1 cellular context compared by ENCODE assay signal in the genomic region with DNA sequence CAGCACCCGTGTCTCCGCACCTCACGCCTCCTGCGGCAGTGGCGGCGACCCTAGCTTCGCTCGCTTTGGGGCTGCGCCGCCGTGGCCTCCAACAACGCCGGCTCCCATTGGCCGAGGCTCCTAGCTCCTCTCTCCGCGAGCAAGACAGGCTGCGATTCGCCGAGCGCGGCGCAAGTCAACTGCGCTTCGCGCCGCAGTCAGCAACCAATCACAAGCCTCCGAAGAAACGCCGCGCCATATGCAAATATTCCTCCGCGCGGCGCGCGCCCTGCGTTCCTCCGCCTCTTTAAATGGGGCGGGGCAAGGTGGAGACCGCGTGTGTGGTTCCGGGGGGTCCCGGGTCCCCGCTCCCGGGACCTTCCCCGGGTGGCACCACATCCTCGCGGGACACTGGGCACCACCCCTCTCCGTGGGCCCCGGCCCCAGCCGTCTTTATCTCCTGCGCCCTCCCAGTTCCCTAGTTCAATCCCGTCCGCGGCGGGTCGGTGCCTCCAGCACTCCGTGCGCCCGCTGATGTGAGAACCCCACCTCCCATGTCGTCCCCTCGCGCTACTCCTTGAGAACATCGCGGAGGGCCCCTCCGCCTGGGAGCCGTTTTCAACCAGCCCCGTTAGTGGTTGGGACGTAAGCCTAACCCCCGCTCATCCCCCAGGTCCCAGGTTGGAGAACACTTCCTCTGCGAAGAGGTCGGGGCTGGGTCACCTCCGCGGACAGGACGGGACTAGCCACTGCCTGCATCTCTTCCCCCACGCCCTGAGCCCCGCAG.
TF ChIP-seq lines count a peak whose summit lies in the region.

TSS of gene NAP1L4 (minus strand) at position 96 of the 766 bp plus-strand sequence. CDS start 13,109 bp downstream, outside the sequence.

TF ChIP-seq in HepG2, 621 proteins besides CTCF, POLR2A, EP300 and RAD21 (continued from another document and continues in another):
- TF ChIP-seq ZBTB10 (CRISPR knock-in tag; IDR thresholded peaks at IDR 0.05; ENCODE audit: borderline replicate concordance): no peak
- TF ChIP-seq KDM5B (CRISPR knock-in tag; IDR thresholded peaks at IDR 0.05; ENCODE audit: borderline replicate concordance): no peak; the same call in 1 of the 2 replicates
- TF ChIP-seq, protein P1, sequence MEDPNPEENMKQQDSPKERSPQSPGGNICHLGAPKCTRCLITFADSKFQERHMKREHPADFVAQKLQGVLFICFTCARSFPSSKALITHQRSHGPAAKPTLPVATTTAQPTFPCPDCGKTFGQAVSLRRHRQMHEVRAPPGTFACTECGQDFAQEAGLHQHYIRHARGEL (CRISPR knock-in tag; IDR thresholded peaks at IDR 0.05): no peak
- TF ChIP-seq RBFOX2 (IDR thresholded peaks at IDR 0.05; ENCODE audit: low read depth, low read length): peak; percentile 93
- no peak for TF ChIP-seq HMG20A (CRISPR knock-in tag; IDR thresholded peaks at IDR 0.05; ENCODE audit: borderline replicate concordance)
- TF ChIP-seq BATF2 (CRISPR knock-in tag; IDR thresholded peaks at IDR 0.05): no peak
- peak; percentile 92 for TF ChIP-seq MXD4 (CRISPR knock-in tag; IDR thresholded peaks at IDR 0.05)
- TF ChIP-seq ZNF503 (CRISPR knock-in tag; IDR thresholded peaks at IDR 0.05): no peak
- no peak for TF ChIP-seq MTF1 (CRISPR knock-in tag; IDR thresholded peaks at IDR 0.05)
- TF ChIP-seq GATAD2A (CRISPR knock-in tag; IDR thresholded peaks at IDR 0.05): no peak
- TF ChIP-seq ZFP91 (CRISPR knock-in tag; IDR thresholded peaks at IDR 0.05; ENCODE audit: borderline replicate concordance): peak; percentile 87
- no peak for TF ChIP-seq SRSF4 (IDR thresholded peaks at IDR 0.05; ENCODE audit: low read depth, low read length, poor library complexity, severe bottlenecking)
- TF ChIP-seq KLF11 (CRISPR knock-in tag; IDR thresholded peaks at IDR 0.05): no peak
- TF ChIP-seq PHF21A (CRISPR knock-in tag; IDR thresholded peaks at IDR 0.05): 0 out of 2 replicates have a peak, but pooled peaks have one; percentile 16
- TF ChIP-seq IRX3 (CRISPR knock-in tag; IDR thresholded peaks at IDR 0.05; ENCODE audit: borderline replicate concordance, low read depth): no peak
- TF ChIP-seq ZNF335 (CRISPR knock-in tag; IDR thresholded peaks at IDR 0.05): no peak
- TF ChIP-seq ZNF12 (CRISPR knock-in tag; IDR thresholded peaks at IDR 0.05): no peak
- TF ChIP-seq SNRNP70 (IDR thresholded peaks at IDR 0.05; ENCODE audit: low read depth, low read length): no peak
- TF ChIP-seq, protein P2, sequence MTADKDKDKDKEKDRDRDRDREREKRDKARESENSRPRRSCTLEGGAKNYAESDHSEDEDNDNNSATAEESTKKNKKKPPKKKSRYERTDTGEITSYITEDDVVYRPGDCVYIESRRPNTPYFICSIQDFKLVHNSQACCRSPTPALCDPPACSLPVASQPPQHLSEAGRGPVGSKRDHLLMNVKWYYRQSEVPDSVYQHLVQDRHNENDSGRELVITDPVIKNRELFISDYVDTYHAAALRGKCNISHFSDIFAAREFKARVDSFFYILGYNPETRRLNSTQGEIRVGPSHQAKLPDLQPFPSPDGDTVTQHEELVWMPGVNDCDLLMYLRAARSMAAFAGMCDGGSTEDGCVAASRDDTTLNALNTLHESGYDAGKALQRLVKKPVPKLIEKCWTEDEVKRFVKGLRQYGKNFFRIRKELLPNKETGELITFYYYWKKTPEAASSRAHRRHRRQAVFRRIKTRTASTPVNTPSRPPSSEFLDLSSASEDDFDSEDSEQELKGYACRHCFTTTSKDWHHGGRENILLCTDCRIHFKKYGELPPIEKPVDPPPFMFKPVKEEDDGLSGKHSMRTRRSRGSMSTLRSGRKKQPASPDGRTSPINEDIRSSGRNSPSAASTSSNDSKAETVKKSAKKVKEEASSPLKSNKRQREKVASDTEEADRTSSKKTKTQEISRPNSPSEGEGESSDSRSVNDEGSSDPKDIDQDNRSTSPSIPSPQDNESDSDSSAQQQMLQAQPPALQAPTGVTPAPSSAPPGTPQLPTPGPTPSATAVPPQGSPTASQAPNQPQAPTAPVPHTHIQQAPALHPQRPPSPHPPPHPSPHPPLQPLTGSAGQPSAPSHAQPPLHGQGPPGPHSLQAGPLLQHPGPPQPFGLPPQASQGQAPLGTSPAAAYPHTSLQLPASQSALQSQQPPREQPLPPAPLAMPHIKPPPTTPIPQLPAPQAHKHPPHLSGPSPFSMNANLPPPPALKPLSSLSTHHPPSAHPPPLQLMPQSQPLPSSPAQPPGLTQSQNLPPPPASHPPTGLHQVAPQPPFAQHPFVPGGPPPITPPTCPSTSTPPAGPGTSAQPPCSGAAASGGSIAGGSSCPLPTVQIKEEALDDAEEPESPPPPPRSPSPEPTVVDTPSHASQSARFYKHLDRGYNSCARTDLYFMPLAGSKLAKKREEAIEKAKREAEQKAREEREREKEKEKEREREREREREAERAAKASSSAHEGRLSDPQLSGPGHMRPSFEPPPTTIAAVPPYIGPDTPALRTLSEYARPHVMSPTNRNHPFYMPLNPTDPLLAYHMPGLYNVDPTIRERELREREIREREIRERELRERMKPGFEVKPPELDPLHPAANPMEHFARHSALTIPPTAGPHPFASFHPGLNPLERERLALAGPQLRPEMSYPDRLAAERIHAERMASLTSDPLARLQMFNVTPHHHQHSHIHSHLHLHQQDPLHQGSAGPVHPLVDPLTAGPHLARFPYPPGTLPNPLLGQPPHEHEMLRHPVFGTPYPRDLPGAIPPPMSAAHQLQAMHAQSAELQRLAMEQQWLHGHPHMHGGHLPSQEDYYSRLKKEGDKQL (CRISPR knock-in tag; IDR thresholded peaks at IDR 0.05; ENCODE audit: low read depth): no peak
- no peak for TF ChIP-seq CAMTA2 (CRISPR knock-in tag; IDR thresholded peaks at IDR 0.05; ENCODE audit: borderline replicate concordance)
- no peak for TF ChIP-seq ZBTB20 (CRISPR knock-in tag; IDR thresholded peaks at IDR 0.05; ENCODE audit: borderline replicate concordance, low read depth)
- TF ChIP-seq, protein P3, sequence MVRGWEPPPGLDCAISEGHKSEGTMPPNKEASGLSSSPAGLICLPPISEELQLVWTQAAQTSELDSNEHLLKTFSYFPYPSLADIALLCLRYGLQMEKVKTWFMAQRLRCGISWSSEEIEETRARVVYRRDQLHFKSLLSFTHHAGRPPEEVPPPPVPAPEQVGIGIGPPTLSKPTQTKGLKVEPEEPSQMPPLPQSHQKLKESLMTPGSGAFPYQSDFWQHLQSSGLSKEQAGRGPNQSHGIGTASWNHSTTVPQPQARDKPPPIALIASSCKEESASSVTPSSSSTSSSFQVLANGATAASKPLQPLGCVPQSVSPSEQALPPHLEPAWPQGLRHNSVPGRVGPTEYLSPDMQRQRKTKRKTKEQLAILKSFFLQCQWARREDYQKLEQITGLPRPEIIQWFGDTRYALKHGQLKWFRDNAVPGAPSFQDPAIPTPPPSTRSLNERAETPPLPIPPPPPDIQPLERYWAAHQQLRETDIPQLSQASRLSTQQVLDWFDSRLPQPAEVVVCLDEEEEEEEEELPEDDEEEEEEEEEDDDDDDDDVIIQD (CRISPR knock-in tag; IDR thresholded peaks at IDR 0.05; ENCODE audit: low read depth): no peak
- TF ChIP-seq HCFC1 (IDR thresholded peaks at IDR 0.05; ENCODE audit: low read depth, low read length): no peak
- no peak for TF ChIP-seq ZNF484 (CRISPR knock-in tag; IDR thresholded peaks at IDR 0.05; ENCODE audit: borderline replicate concordance, low read depth)
- no peak for TF ChIP-seq HNF1A (IDR thresholded peaks at IDR 0.05; ENCODE audit: low read depth)
- TF ChIP-seq HNF1A (CRISPR knock-in tag; IDR thresholded peaks at IDR 0.05; ENCODE audit: borderline replicate concordance): no peak
- TF ChIP-seq, protein P4, sequence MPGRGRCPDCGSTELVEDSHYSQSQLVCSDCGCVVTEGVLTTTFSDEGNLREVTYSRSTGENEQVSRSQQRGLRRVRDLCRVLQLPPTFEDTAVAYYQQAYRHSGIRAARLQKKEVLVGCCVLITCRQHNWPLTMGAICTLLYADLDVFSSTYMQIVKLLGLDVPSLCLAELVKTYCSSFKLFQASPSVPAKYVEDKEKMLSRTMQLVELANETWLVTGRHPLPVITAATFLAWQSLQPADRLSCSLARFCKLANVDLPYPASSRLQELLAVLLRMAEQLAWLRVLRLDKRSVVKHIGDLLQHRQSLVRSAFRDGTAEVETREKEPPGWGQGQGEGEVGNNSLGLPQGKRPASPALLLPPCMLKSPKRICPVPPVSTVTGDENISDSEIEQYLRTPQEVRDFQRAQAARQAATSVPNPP (CRISPR knock-in tag; IDR thresholded peaks at IDR 0.05): no peak
- TF ChIP-seq, protein P5, sequence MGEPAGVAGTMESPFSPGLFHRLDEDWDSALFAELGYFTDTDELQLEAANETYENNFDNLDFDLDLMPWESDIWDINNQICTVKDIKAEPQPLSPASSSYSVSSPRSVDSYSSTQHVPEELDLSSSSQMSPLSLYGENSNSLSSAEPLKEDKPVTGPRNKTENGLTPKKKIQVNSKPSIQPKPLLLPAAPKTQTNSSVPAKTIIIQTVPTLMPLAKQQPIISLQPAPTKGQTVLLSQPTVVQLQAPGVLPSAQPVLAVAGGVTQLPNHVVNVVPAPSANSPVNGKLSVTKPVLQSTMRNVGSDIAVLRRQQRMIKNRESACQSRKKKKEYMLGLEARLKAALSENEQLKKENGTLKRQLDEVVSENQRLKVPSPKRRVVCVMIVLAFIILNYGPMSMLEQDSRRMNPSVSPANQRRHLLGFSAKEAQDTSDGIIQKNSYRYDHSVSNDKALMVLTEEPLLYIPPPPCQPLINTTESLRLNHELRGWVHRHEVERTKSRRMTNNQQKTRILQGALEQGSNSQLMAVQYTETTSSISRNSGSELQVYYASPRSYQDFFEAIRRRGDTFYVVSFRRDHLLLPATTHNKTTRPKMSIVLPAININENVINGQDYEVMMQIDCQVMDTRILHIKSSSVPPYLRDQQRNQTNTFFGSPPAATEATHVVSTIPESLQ (CRISPR knock-in tag; conservative IDR thresholded peaks at IDR 0.05): no peak
